In genomic region chr9:110935829-110936228, GRCh38 we compare ENCODE assay signal across 1 cellular context.
TF ChIP-seq lines count a peak whose summit lies in the region.

No MANE protein-coding gene starts in this region.

TF ChIP-seq in IMR-90, 13 proteins besides CTCF, POLR2A, EP300 and RAD21:
- TF ChIP-seq USF2 (IDR thresholded peaks at IDR 0.05; ENCODE audit: low read depth, low read length) (no peak), RFX5 (IDR thresholded peaks at IDR 0.05; ENCODE audit: low read depth, low read length) (no peak)
TF ChIP-seq in IMR-90: peak in this region for 0.
